In the genomic region with DNA sequence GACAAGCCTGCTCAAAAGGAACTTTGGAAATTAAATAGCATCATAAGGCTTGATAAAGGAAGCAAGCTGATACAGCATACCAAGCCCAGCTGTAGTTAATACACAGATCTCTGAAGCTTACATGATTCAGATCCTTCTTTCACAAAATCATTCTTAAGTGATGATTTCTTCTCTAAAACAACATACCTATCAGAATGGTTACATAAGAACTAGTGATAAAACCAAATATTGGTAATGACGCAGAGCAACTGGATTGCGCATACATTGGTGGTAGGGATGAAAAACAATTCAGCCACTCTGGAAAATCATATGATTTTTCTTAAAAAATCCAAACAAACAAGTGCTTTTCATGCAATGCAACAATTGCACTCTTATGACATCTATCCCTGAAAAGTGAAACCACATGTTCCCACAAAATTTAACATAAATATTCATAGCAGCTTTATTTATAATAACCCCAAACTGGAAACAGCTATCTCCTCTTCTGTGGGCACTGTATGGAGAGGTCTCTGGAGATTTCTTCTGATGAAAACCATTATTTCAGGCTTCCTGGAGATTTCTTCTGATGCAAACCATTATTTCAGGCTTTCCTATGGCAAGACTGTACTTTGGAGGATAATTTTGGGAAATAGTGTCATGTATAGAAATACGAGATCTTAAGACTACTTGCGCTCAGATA, we compare ENCODE assay signal across 18 cellular contexts.
A peak's percentile ranks its signal among the peaks of the same experiment; 100 is the strongest.
DNase-seq lines count a peak whose midpoint lies in the region; ATAC-seq and TF ChIP-seq lines count a peak whose summit lies in the region.
"Had no signal": no experiment of that assay in that cellular context is flagged by ENCODE, and none has a peak within 500 bp of the region (broad histone marks: within the 10 kb centered on the region; RNA-seq: fewer than 3 reads in every experiment).

No MANE protein-coding gene starts in this region.

- CTCF ChIA-PET in T-cell (lab: Charles Lee), result interaction anchor here in 1 of 2 donors (0.5 kb wide), 1 partner anchor 53 kb away, joined by 3 read pairs; no protein-coding TSS in a partner anchor

- in situ Hi-C loops in brain microvascular endothelial cell (cut with HindIII; ENCODE audit: low pct_ligation_motif_present, low sequenced_read_pairs), result no loop called here

- H3K9me3 Mint-ChIP-seq in natural killer cell, result peaks cover 7 to 13% of the 10 kb centered on the region in 2 donors
- no peaks in the 10 kb centered on the region for H3K9me3 Mint-ChIP-seq in T-cell
- H3K9me3 Mint-ChIP-seq: activated T-helper 17 cell treated with anti-CD3 and anti-CD28 coated beads, Interleukin-2, amount 50 U/mL, for 72 hours; stimulated activated naive CD8-positive, alpha-beta T cell treated with anti-CD3 and anti-CD28 coated beads, Interleukin-15, amount 100 ng/mL, for 72 hours had no signal

- POLR2A ChIA-PET in T-cell (lab: Charles Lee), result no interaction called here

- H3K36me3 Mint-ChIP-seq in natural killer cell (no peaks in the 10 kb centered on the region), T-cell (no peaks in the 10 kb centered on the region)

- peak overlapping the region; percentile 66 for H3K27ac ChIP-seq in brain microvascular endothelial cell
- H3K27ac ChIP-seq: adrenal gland, esophagus squamous epithelium, left ventricle myocardium inferior had no signal

- DNase-seq in AG08396 (ENCODE audit: low spot score), result peak; percentile 40
- DNase-seq in LHCN-M2 (ENCODE audit: low read depth), result peak; percentile 58
- DNase-seq in brain microvascular endothelial cell, result peak; percentile 86
- peak; percentile 39 for DNase-seq in hepatic stellate cell (ENCODE audit: low spot score)
- DNase-seq in SKM-1 treated with dmso at 0.1 percent for 144 hours (lab: John Stamatoyannopoulos, UW; ENCODE audit: unreplicated experiment), result no peak
- DNase-seq in NK-92 treated with Interleukin-12 subunit alpha and Interleukin-12 subunit beta, amount 100 ng/mL, for 24 hours (lab: John Stamatoyannopoulos, UW), result no peak
- no peak for DNase-seq in natural killer cell
- DNase-seq in T-cell, result no peak
- DNase-seq: adrenal gland; esophagus squamous epithelium; Kasumi-1; left ventricle myocardium inferior; NCI-H146; NCI-H510A; OCI-M1; stimulated activated naive CD8-positive, alpha-beta T cell treated with anti-CD3 and anti-CD28 coated beads, Interleukin-15, amount 100 ng/mL, for 72 hours had no signal

- H3K27me3 ChIP-seq in brain microvascular endothelial cell (replicated peaks), result no peaks in the 10 kb centered on the region
- H3K27me3 ChIP-seq: adrenal gland, esophagus squamous epithelium had no signal

- H3K4me3 Mint-ChIP-seq in natural killer cell (no peak overlapping the region), T-cell (no peak overlapping the region)
- H3K4me3 Mint-ChIP-seq: activated T-helper 17 cell treated with anti-CD3 and anti-CD28 coated beads, Interleukin-2, amount 50 U/mL, for 72 hours; stimulated activated naive CD8-positive, alpha-beta T cell treated with anti-CD3 and anti-CD28 coated beads, Interleukin-15, amount 100 ng/mL, for 72 hours had no signal

- H3K27me3 Mint-ChIP-seq in natural killer cell (ENCODE audit: low read depth in 2 of 2) (no peaks in the 10 kb centered on the region), T-cell (no peaks in the 10 kb centered on the region)
- H3K27me3 Mint-ChIP-seq: progenitor cell of endocrine pancreas; stimulated activated naive CD8-positive, alpha-beta T cell treated with anti-CD3 and anti-CD28 coated beads, Interleukin-15, amount 100 ng/mL, for 72 hours had no signal

- TF ChIP-seq CTCF in brain microvascular endothelial cell (IDR thresholded peaks at IDR 0.05; ENCODE audit: low read depth, low read length, missing control alignments) (no peak), natural killer cell (IDR thresholded peaks at IDR 0.05) (no peak)

- ATAC-seq in natural killer cell (no peak), T-cell (replicated peaks in 1 of 4) (no peak)
- ATAC-seq: activated T-helper 17 cell treated with anti-CD3 and anti-CD28 coated beads, Interleukin-2, amount 50 U/mL, for 72 hours; stimulated activated naive CD8-positive, alpha-beta T cell treated with anti-CD3 and anti-CD28 coated beads, Interleukin-15, amount 100 ng/mL, for 72 hours had no signal

- H3K36me3 ChIP-seq in brain microvascular endothelial cell (replicated peaks), result no peaks in the 10 kb centered on the region
- H3K36me3 ChIP-seq: adrenal gland, esophagus squamous epithelium, left ventricle myocardium inferior had no signal

- intact Hi-C loops in natural killer cell (cut with micrococcal nuclease), result no loop called here

- no peak overlapping the region for H3K27ac Mint-ChIP-seq in natural killer cell
- H3K27ac Mint-ChIP-seq in T-cell, result no peak overlapping the region
- H3K27ac Mint-ChIP-seq: activated T-helper 17 cell treated with anti-CD3 and anti-CD28 coated beads, Interleukin-2, amount 50 U/mL, for 72 hours; progenitor cell of endocrine pancreas; stimulated activated naive CD8-positive, alpha-beta T cell treated with anti-CD3 and anti-CD28 coated beads, Interleukin-15, amount 100 ng/mL, for 72 hours had no signal

- H3K4me1 Mint-ChIP-seq in natural killer cell, result no peaks in the 10 kb centered on the region
- no peaks in the 10 kb centered on the region for H3K4me1 Mint-ChIP-seq in T-cell
- H3K4me1 Mint-ChIP-seq: activated T-helper 17 cell treated with anti-CD3 and anti-CD28 coated beads, Interleukin-2, amount 50 U/mL, for 72 hours; stimulated activated naive CD8-positive, alpha-beta T cell treated with anti-CD3 and anti-CD28 coated beads, Interleukin-15, amount 100 ng/mL, for 72 hours had no signal

- no peak overlapping the region for H3K4me3 ChIP-seq in brain microvascular endothelial cell (ENCODE audit: low read depth, low read length)
- H3K4me3 ChIP-seq: adrenal gland, esophagus squamous epithelium, left ventricle myocardium inferior had no signal

Comparison
In these comparisons a context has a peak if more than half of its experiments do, and no peak if none do; other contexts are left out.
1. DNase-seq: peak in AG08396 (single experiment), LHCN-M2 (single experiment), brain microvascular endothelial cell (single experiment) and hepatic stellate cell (single experiment); none in SKM-1 treated with dmso at 0.1 percent for 144 hours (single experiment), NK-92 treated with Interleukin-12 subunit alpha and Interleukin-12 subunit beta, amount 100 ng/mL, for 24 hours (single experiment), natural killer cell (single experiment) and T-cell (0 of 34).